ENCODE assay signal across 8 cellular contexts in the genomic region with DNA sequence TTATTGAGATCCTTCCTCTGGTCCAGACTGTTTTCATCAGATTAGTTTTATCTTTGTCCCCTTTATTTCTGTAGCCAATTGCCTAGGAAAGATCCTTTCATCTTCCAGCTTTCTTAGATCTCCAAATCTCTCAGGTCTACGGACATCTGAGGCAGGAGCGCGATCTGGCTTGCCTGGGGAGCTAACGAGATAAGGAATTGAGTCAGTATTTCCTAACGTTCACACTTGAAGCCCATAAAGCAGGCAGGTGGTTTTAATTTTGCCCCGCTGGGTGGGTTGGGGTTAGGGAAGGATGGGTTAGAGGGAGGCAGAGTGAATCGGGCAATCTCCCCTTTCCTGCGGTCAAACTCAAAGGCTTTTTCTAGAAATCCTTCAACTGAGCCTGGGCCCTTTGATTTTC. TPM values are rescaled to one million over a fixed set of nuclear protein-coding genes. Genes with fewer than 3 reads are reported as not detected.
A peak's percentile ranks its signal among the peaks of the same experiment; 100 is the strongest.
DNase-seq lines count a peak whose midpoint lies in the region; ATAC-seq and TF ChIP-seq lines count a peak whose summit lies in the region.

No MANE protein-coding gene starts in this region.

- H3K27me3 ChIP-seq in CD4-positive, alpha-beta T cell (ENCODE audit: control insufficient read depth, insufficient read depth, low read length): no peaks in the 10 kb centered on the region
- no peaks in the 10 kb centered on the region for H3K27me3 ChIP-seq in Karpas-422 (ENCODE audit: low read length)

- no peak overlapping the region for H3K27ac Mint-ChIP-seq in CD4-positive, alpha-beta T cell
- H3K27ac Mint-ChIP-seq in central memory CD8-positive, alpha-beta T cell (ENCODE audit: low read depth): no peak overlapping the region
- H3K27ac Mint-ChIP-seq in nephron progenitor cell: no peak overlapping the region

- H3K9me3 Mint-ChIP-seq in CD4-positive, alpha-beta T cell: no peaks in the 10 kb centered on the region
- no peaks in the 10 kb centered on the region for H3K9me3 Mint-ChIP-seq in central memory CD8-positive, alpha-beta T cell
- peaks cover 4% of the 10 kb centered on the region for H3K9me3 Mint-ChIP-seq in nephron progenitor cell

- H3K79me2 ChIP-seq in Karpas-422 (ENCODE audit: low read length): peaks cover 40% of the 10 kb centered on the region

- H3K9me2 ChIP-seq in Karpas-422 (replicated peaks; ENCODE audit: insufficient read depth, low read length): no peaks in the 10 kb centered on the region

- H3K9me3 ChIP-seq in CD4-positive, alpha-beta T cell (ENCODE audit: control insufficient read depth, low read length): no peaks in the 10 kb centered on the region
- H3K9me3 ChIP-seq in Karpas-422 (ENCODE audit: low read length): no peaks in the 10 kb centered on the region

- H3K4me3 Mint-ChIP-seq in CD4-positive, alpha-beta T cell: peak overlapping the region; percentile 99
- H3K4me3 Mint-ChIP-seq in central memory CD8-positive, alpha-beta T cell: peak overlapping the region; percentile 88
- peak overlapping the region; percentile 99 for H3K4me3 Mint-ChIP-seq in nephron progenitor cell

- H4K20me1 ChIP-seq in Karpas-422 (ENCODE audit: insufficient read depth, low read depth, low read length): no peaks in the 10 kb centered on the region

- no peak overlapping the region for H3K4me2 ChIP-seq in Karpas-422 (ENCODE audit: low read depth, low read length, poor library complexity, severe bottlenecking)

- H3K27me3 Mint-ChIP-seq in CD4-positive, alpha-beta T cell: peaks cover 10% of the 10 kb centered on the region
- no peaks in the 10 kb centered on the region for H3K27me3 Mint-ChIP-seq in central memory CD8-positive, alpha-beta T cell
- no peaks in the 10 kb centered on the region for H3K27me3 Mint-ChIP-seq in nephron progenitor cell (ENCODE audit: low read depth, poor library complexity)

- H3K4me1 Mint-ChIP-seq in CD4-positive, alpha-beta T cell (ENCODE audit: low read depth): peaks cover 21% of the 10 kb centered on the region
- H3K4me1 Mint-ChIP-seq in central memory CD8-positive, alpha-beta T cell: peaks cover 20% of the 10 kb centered on the region
- peaks cover 16% of the 10 kb centered on the region for H3K4me1 Mint-ChIP-seq in nephron progenitor cell

- peaks cover 27% of the 10 kb centered on the region for H3K4me1 ChIP-seq in Karpas-422 (ENCODE audit: low read length)

- POLR2A ChIA-PET in CD4-positive, alpha-beta T cell (lab: Charles Lee): interaction anchor here (1.1 to 2.3 kb wide), 4 partner anchors 12 to 188 kb away, joined by 3 to 15 read pairs (median 10); partner anchors contain the start of genes BCS1L, RNF25, STK36 and ZNF142

- peaks cover 8% of the 10 kb centered on the region for H3K36me3 Mint-ChIP-seq in CD4-positive, alpha-beta T cell (ENCODE audit: low read depth)
- peaks cover 7% of the 10 kb centered on the region for H3K36me3 Mint-ChIP-seq in central memory CD8-positive, alpha-beta T cell (ENCODE audit: insufficient read depth)
- H3K36me3 Mint-ChIP-seq in nephron progenitor cell (ENCODE audit: low read depth): peaks cover 13% of the 10 kb centered on the region

- H3K4me3 ChIP-seq in Karpas-422 (ENCODE audit: low read length): no peak overlapping the region

- no peak overlapping the region for H3K9ac ChIP-seq in Karpas-422 (ENCODE audit: low read length)

- DNase-seq in CD4-positive, alpha-beta T cell: no peak
- DNase-seq in Karpas-422 (no peak), nephron progenitor cell (no peak), NCI-H748 treated with DMSO at 0.1 percent for 48 hours (lab: John Stamatoyannopoulos, UW) (no peak), KG1 (lab: John Stamatoyannopoulos, UW) (no peak)
- no peak for DNase-seq in central memory CD8-positive, alpha-beta T cell (ENCODE audit: low spot score in 2 of 2)

- no peak for TF ChIP-seq CTCF in CD4-positive, alpha-beta T cell (IDR thresholded peaks at IDR 0.05)
- no peak for TF ChIP-seq CTCF in nephron progenitor cell (IDR thresholded peaks at IDR 0.05)

- peaks cover 4% of the 10 kb centered on the region; the same call in 1 of the 2 replicates for H3K36me3 ChIP-seq in Karpas-422 (ENCODE audit: insufficient read depth, low read length)

- 0 out of 2 replicates have a peak overlapping the region, but pooled peaks have one; percentile 39 for H2AFZ ChIP-seq in Karpas-422 (ENCODE audit: low read length)

- intact Hi-C loops in CD4-positive, alpha-beta T cell (cut with DNase I, micrococcal nuclease): loop anchor here (1.0 to 10.0 kb wide), 10 partner anchors 38 to 887 kb away; partner anchors contain the start of genes BCS1L (in 1 of the 2), CNOT9 (in 1 of the 2), CNPPD1 (in 1 of the 2) and DNPEP (in 1 of the 2)

- H3K27ac ChIP-seq in CD4-positive, alpha-beta T cell (ENCODE audit: low read depth, low read length): no peak overlapping the region
- H3K27ac ChIP-seq in Karpas-422 (ENCODE audit: low read length): no peak overlapping the region

- ATAC-seq in CD4-positive, alpha-beta T cell (ENCODE audit: poor library complexity): no peak
- no peak for ATAC-seq in central memory CD8-positive, alpha-beta T cell (replicated peaks; ENCODE audit: extremely low read depth, poor library complexity, severe bottlenecking)
- ATAC-seq in HG02588 (IDR thresholded peaks at IDR 0.05; ENCODE audit: unreplicated experiment) (no peak), HG03135 (IDR thresholded peaks at IDR 0.05; ENCODE audit: unreplicated experiment) (no peak)

- CTCF ChIA-PET in CD4-positive, alpha-beta T cell (lab: Charles Lee): interaction anchor here (0.6 to 3.1 kb wide), 24 partner anchors 8 to 682 kb away, joined by 3 to 25 read pairs (median 5); partner anchors contain the start of genes AAMP, BCS1L, DNPEP and PNKD

RNA-seq across cellular contexts. Expression of gene TTLL4, which starts 0.7 kb away (rescaled TPM):
- 10 to 100 TPM in 1 of 2 experiments, 1 to 10 TPM in 1; 7.3 to 10.8 TPM for total RNA-seq in CD4-positive, alpha-beta T cell
- total RNA-seq in Karpas-422 (2014; rRNA removed; shearing (Covaris generic); ENCODE audit: low replicate concordance): 37.2 and 52.1 TPM in 2 replicates

RNA-seq across cellular contexts. Expression of gene STK36, which starts 38.0 kb away (rescaled TPM):
- 10 to 100 TPM in 1 of 2 experiments, 1 to 10 TPM in 1; 9.8 to 12.7 TPM for total RNA-seq in CD4-positive, alpha-beta T cell
- total RNA-seq in Karpas-422 (2014; rRNA removed; shearing (Covaris generic); ENCODE audit: low replicate concordance): 31.0 and 33.5 TPM in 2 replicates

RNA-seq across cellular contexts. Expression of gene RNF25, which starts 38.1 kb away (rescaled TPM):
- total RNA-seq in CD4-positive, alpha-beta T cell: 10 to 100 TPM; 18.0 to 18.6 TPM
- 17.5 and 27.3 TPM in 2 replicates for total RNA-seq in Karpas-422 (2014; rRNA removed; shearing (Covaris generic); ENCODE audit: low replicate concordance)

RNA-seq across cellular contexts. Expression of gene BCS1L, which starts 50.4 kb away (rescaled TPM):
- 10 to 100 TPM; 11.4 to 12.7 TPM for total RNA-seq in CD4-positive, alpha-beta T cell
- total RNA-seq in Karpas-422 (2014; rRNA removed; shearing (Covaris generic); ENCODE audit: low replicate concordance): 23.5 and 26.2 TPM in 2 replicates

RNA-seq across cellular contexts. Expression of gene ZNF142, which starts 50.5 kb away (rescaled TPM):
- total RNA-seq in CD4-positive, alpha-beta T cell: 10 to 100 TPM; 40.3 to 44.2 TPM
- total RNA-seq in Karpas-422 (2014; rRNA removed; shearing (Covaris generic); ENCODE audit: low replicate concordance): 21.2 and 21.3 TPM in 2 replicates
